Comparison of ENCODE assay signal across 1 cellular context in genomic region chr20:49684335-49684997, GRCh38.
TF ChIP-seq lines count a peak whose summit lies in the region.

No MANE protein-coding gene starts in this region.

TF ChIP-seq in K562, 482 proteins besides CTCF, POLR2A, EP300 and RAD21:
- TF ChIP-seq ZBTB12 (CRISPR knock-in tag; IDR thresholded peaks at IDR 0.05) (no peak), ZNF224 (CRISPR knock-in tag; IDR thresholded peaks at IDR 0.05) (no peak), PRPF4 (IDR thresholded peaks at IDR 0.05; ENCODE audit: insufficient read depth, low read depth, low read length, poor library complexity, severe bottlenecking) (no peak), XRCC4 (IDR thresholded peaks at IDR 0.05; ENCODE audit: extremely low read depth, insufficient read depth, insufficient read length) (no peak), ZNF311 (CRISPR knock-in tag; IDR thresholded peaks at IDR 0.05) (no peak)
TF ChIP-seq in K562: peak in this region for 0.
